11 cellular contexts compared by ENCODE assay signal in genomic region chr13:29902632-29903305, GRCh38. TPM values are rescaled to one million over a fixed set of nuclear protein-coding genes. Genes with fewer than 3 reads are reported as not detected.
DNase-seq lines count a peak whose midpoint lies in the region; ATAC-seq and TF ChIP-seq lines count a peak whose summit lies in the region.
"Had no signal": no experiment of that assay in that cellular context is flagged by ENCODE, and none has a peak within 500 bp of the region (broad histone marks: within the 10 kb centered on the region; RNA-seq: fewer than 3 reads in every experiment).

No MANE protein-coding gene starts in this region.

- H3K36me3 ChIP-seq in PC-9 (ENCODE audit: low read depth) (no peaks in the 10 kb centered on the region), colonic mucosa (no peaks in the 10 kb centered on the region), parathyroid adenoma (ENCODE audit: control insufficient read depth, insufficient read depth, low read length) (no peaks in the 10 kb centered on the region)

- ATAC-seq in CD4-positive, alpha-beta T cell (ENCODE audit: poor library complexity), result no peak
- ATAC-seq in GM18519 (IDR thresholded peaks at IDR 0.05; ENCODE audit: low FRiP score, unreplicated experiment), result no peak

- H3K27ac Mint-ChIP-seq in CD4-positive, alpha-beta T cell, result peak overlapping the region; percentile 60
- H3K27ac Mint-ChIP-seq: stimulated activated naive B cell treated with anti-CD40 and anti-IgM and Interleukin-4, amounts not matched to agents 10 μg/mL and 1 μg/mL and 100 μg/mL, for 72 hours had no signal

- H3K9ac ChIP-seq in colonic mucosa (ENCODE audit: low read depth in 2 of 2, low read length in 2 of 2) (peak overlapping the region in 1 of 2 donors; percentile 19), parathyroid adenoma (no peak overlapping the region)

- peaks cover 22% of the 10 kb centered on the region for H3F3A ChIP-seq in PC-9 (ENCODE audit: insufficient read depth, low read depth)

- H3K4me1 ChIP-seq in PC-9 (replicated peaks; ENCODE audit: insufficient read depth) (peaks cover 43% of the 10 kb centered on the region), colonic mucosa (peaks cover 12% of the 10 kb centered on the region), parathyroid adenoma (no peaks in the 10 kb centered on the region)

- no peak overlapping the region for H3K27ac ChIP-seq in CD4-positive, alpha-beta T cell (ENCODE audit: low read depth, low read length)
- H3K27ac ChIP-seq in PC-9 (peak overlapping the region; percentile 60), colonic mucosa (peak overlapping the region; percentile 71), parathyroid adenoma (no peak overlapping the region)

- peaks cover 27% of the 10 kb centered on the region for H3K4me1 Mint-ChIP-seq in CD4-positive, alpha-beta T cell (ENCODE audit: low read depth)

- CTCF ChIA-PET in CD4-positive, alpha-beta T cell (lab: Charles Lee), result interaction anchor here (1.0 to 1.2 kb wide), 2 partner anchors 212 kb away, joined by 3 to 4 read pairs; no protein-coding TSS in a partner anchor
- CTCF ChIA-PET in PC-9 (lab: Charles Lee), result interaction anchor here (0.6 to 1.6 kb wide), 3 partner anchors 21 to 62 kb away, joined by 3 to 4 read pairs (median 4); no protein-coding TSS in a partner anchor

- H3K9me3 Mint-ChIP-seq in CD4-positive, alpha-beta T cell, result no peaks in the 10 kb centered on the region

- no peaks in the 10 kb centered on the region for H3K9me3 ChIP-seq in CD4-positive, alpha-beta T cell (ENCODE audit: control insufficient read depth, low read length)
- H3K9me3 ChIP-seq in PC-9 (ENCODE audit: insufficient read depth, low read depth) (no peaks in the 10 kb centered on the region), colonic mucosa (no peaks in the 10 kb centered on the region), parathyroid adenoma (ENCODE audit: control insufficient read depth, low read length) (no peaks in the 10 kb centered on the region)

- TF ChIP-seq CTCF in CD4-positive, alpha-beta T cell (IDR thresholded peaks at IDR 0.05), result no peak
- no peak for TF ChIP-seq CTCF in PC-9 (conservative IDR thresholded peaks at IDR 0.05)
- TF ChIP-seq CTCF in colonic mucosa (IDR thresholded peaks at IDR 0.05), result no peak
- TF ChIP-seq CTCF in parathyroid adenoma (IDR thresholded peaks at IDR 0.05), result no peak

- H2AFZ ChIP-seq in PC-9, result no peak overlapping the region
- no peak overlapping the region for H2AFZ ChIP-seq in parathyroid adenoma

- no peaks in the 10 kb centered on the region for H3K36me3 Mint-ChIP-seq in CD4-positive, alpha-beta T cell (ENCODE audit: low read depth)
- H3K36me3 Mint-ChIP-seq: stimulated activated naive B cell treated with anti-CD40 and anti-IgM and Interleukin-4, amounts not matched to agents 10 μg/mL and 1 μg/mL and 100 μg/mL, for 72 hours had no signal

- no TSS peak for BruUV-seq in PC-9 (replicated peaks; lab: Mats Ljungman, UMichigan)

- no peaks in the 10 kb centered on the region for H4K20me1 ChIP-seq in PC-9 (ENCODE audit: insufficient read depth)

- intact Hi-C loops in CD4-positive, alpha-beta T cell (cut with DNase I, micrococcal nuclease), result loop anchor here (5.0 kb wide), 2 partner anchors 45 to 55 kb away; no protein-coding TSS in a partner anchor
- intact Hi-C loops in PC-9 (cut with micrococcal nuclease; ENCODE audit: unreplicated experiment), result loop anchor here (1.0 to 2.0 kb wide), 2 partner anchors 16 to 22 kb away; no protein-coding TSS in a partner anchor
- intact Hi-C loops in colonic mucosa (cut with DNase I), result no loop called here

- H3K4me3 ChIP-seq in PC-9 (peak overlapping the region; percentile 2; the same call in 1 of the 2 replicates), colonic mucosa (no peak overlapping the region), parathyroid adenoma (ENCODE audit: low read depth, low read length) (no peak overlapping the region)

- H3K79me2 ChIP-seq in PC-9 (ENCODE audit: low read depth), result no peaks in the 10 kb centered on the region
- H3K79me2 ChIP-seq in parathyroid adenoma, result no peaks in the 10 kb centered on the region

- no peaks in the 10 kb centered on the region for H3K27me3 Mint-ChIP-seq in CD4-positive, alpha-beta T cell

- 0 out of 2 replicates have a peak, but pooled peaks cover 3% of the 10 kb centered on the region for H3K9me2 ChIP-seq in PC-9 (ENCODE audit: insufficient read depth)

- DNase-seq in CD4-positive, alpha-beta T cell, result no peak
- no peak for DNase-seq in PC-9
- no peak for DNase-seq in colonic mucosa
- DNase-seq in NCI-H1436 treated with DMSO at 0.1 percent for 48 hours (lab: John Stamatoyannopoulos, UW), result no peak
- no peak for DNase-seq in Kasumi-1 (lab: John Stamatoyannopoulos, UW)
- DNase-seq in nucleus accumbens (lab: John Stamatoyannopoulos, UW), result no peak
- DNase-seq: DMS153; NCI-H1417 treated with DMSO at 0.1 percent for 48 hours; stimulated activated naive B cell treated with anti-CD40 and anti-IgM and Interleukin-4, amounts not matched to agents 10 μg/mL and 1 μg/mL and 100 μg/mL, for 72 hours had no signal

- peak overlapping the region; percentile 55 for H3K4me2 ChIP-seq in PC-9
- peak overlapping the region; percentile 23 for H3K4me2 ChIP-seq in parathyroid adenoma (ENCODE audit: low read length)

- peak overlapping the region; percentile 84 for H3K4me3 Mint-ChIP-seq in CD4-positive, alpha-beta T cell

- POLR2A ChIA-PET in CD4-positive, alpha-beta T cell (lab: Charles Lee), result interaction anchor here (0.7 to 2.3 kb wide), 5 partner anchors 12 to 53 kb away, joined by 3 to 19 read pairs (median 4); partner anchors contain the start of gene UBL3
- POLR2A ChIA-PET in PC-9 (lab: Charles Lee; ENCODE audit: unreplicated experiment), result interaction anchor here (0.6 kb wide), 4 partner anchors 11 to 53 kb away, joined by 3 to 5 read pairs (median 4); partner anchors contain the start of gene UBL3

- H3K27me3 ChIP-seq in CD4-positive, alpha-beta T cell (ENCODE audit: control insufficient read depth, insufficient read depth, low read length), result no peaks in the 10 kb centered on the region
- H3K27me3 ChIP-seq in PC-9 (ENCODE audit: insufficient read depth, low read depth), result no peaks in the 10 kb centered on the region
- no peaks in the 10 kb centered on the region for H3K27me3 ChIP-seq in colonic mucosa
- H3K27me3 ChIP-seq in parathyroid adenoma (ENCODE audit: control insufficient read depth, insufficient read depth, low read length), result no peaks in the 10 kb centered on the region

RNA-seq across cellular contexts. Expression of gene UBL3, which starts 52.4 kb away (rescaled TPM):
- total RNA-seq in CD4-positive, alpha-beta T cell, result 10 to 100 TPM; 39.5 to 41.9 TPM
- 22.1 and 24.4 TPM in 2 replicates for total RNA-seq in PC-9 (2021)
- 10 to 100 TPM; 30.0 to 50.3 TPM for total RNA-seq in colonic mucosa

Comparison
In these comparisons a context has a peak if more than half of its experiments do, and no peak if none do; other contexts are left out.
1. H3K27ac ChIP-seq: peak in PC-9 (single experiment) and colonic mucosa (single experiment); none in CD4-positive, alpha-beta T cell (single experiment) and parathyroid adenoma (single experiment).